27 cellular contexts compared by ENCODE assay signal in the genomic region with DNA sequence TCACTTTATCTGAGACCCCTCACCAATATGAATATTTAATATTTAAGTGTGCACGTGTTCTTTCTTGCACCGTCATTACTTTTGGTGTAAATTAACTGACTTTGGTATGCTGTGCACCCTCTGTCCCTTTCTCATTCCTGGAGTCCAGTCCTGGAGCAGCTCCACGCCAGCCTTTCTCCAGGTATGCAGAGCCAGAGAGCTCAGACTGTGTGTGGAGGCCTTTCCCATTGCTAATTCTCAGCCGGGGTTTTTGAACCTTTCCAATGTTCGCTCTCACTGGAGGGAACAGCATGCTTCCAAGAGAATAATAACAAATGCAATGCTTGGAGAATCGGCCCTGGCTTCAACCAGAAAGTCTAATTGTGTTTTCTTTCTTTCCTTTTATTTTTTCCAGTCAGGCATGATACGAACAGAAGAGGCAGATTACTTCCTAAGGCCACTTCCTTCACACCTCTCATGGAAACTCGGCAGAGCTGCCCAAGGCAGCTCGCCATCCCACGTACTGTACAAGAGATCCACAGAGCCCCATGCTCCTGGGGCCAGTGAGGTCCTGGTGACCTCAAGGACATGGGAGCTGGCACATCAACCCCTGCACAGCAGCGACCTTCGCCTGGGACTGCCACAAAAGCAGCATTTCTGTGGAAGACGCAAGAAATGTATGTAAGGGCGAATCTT. TPM values are rescaled to one million over a fixed set of nuclear protein-coding genes. Genes with fewer than 3 reads are reported as not detected.
A peak's percentile ranks its signal among the peaks of the same experiment; 100 is the strongest.
DNase-seq lines count a peak whose midpoint lies in the region; ATAC-seq and TF ChIP-seq lines count a peak whose summit lies in the region.
"Had no signal": no experiment of that assay in that cellular context is flagged by ENCODE, and none has a peak within 500 bp of the region (broad histone marks: within the 10 kb centered on the region; RNA-seq: fewer than 3 reads in every experiment).

No MANE protein-coding gene starts in this region.

- TF ChIP-seq CTCF in WTC11 (IDR thresholded peaks at IDR 0.05): no peak
- no peak for TF ChIP-seq CTCF in esophagus muscularis mucosa (IDR thresholded peaks at IDR 0.05)

- no peak overlapping the region for H3K9ac ChIP-seq in mesendoderm (ENCODE audit: low read length)
- H3K9ac ChIP-seq: BLaER1 had no signal

- no peak overlapping the region for H3K4me2 ChIP-seq in mesendoderm (ENCODE audit: low read length)
- H3K4me2 ChIP-seq: BLaER1 had no signal

- H2BK5ac ChIP-seq in mesendoderm (ENCODE audit: low read length): peak overlapping the region; percentile 27

- no peak overlapping the region for H3K27ac ChIP-seq in esophagus muscularis mucosa (replicated peaks in 1 of 4)
- no peak overlapping the region for H3K27ac ChIP-seq in mesendoderm (ENCODE audit: low read depth, low read length)
- H3K27ac ChIP-seq: 22Rv1, BLaER1 had no signal

- H2AK5ac ChIP-seq in mesendoderm (ENCODE audit: low read length): no peak overlapping the region

- H3K36me3 ChIP-seq in esophagus muscularis mucosa: no peaks in the 10 kb centered on the region
- H3K36me3 ChIP-seq in mesendoderm (ENCODE audit: control insufficient read depth, insufficient read depth, low read length): no peaks in the 10 kb centered on the region
- H3K36me3 ChIP-seq: BLaER1 had no signal

- ATAC-seq in WTC11 (peak; percentile 5; the same call in 1 of the 2 replicates), esophagus mucosa (no peak), GM18873 (IDR thresholded peaks at IDR 0.05; ENCODE audit: low FRiP score, unreplicated experiment) (no peak)
- ATAC-seq: Right ventricle myocardium inferior had no signal

- H3K27me3 Mint-ChIP-seq in WTC11 (ENCODE audit: low read depth): no peaks in the 10 kb centered on the region

- H3K23ac ChIP-seq in mesendoderm (ENCODE audit: low read length): no peak overlapping the region

- DNase-seq in G401 (ENCODE audit: low spot score): peak; percentile 68
- DNase-seq in WTC11 (ENCODE audit: low spot score): no peak
- DNase-seq in esophagus muscularis mucosa (ENCODE audit: extremely low spot score): peak; percentile 68
- peak; percentile 35 for DNase-seq in mesendoderm
- no peak for DNase-seq in Kasumi-1 (lab: John Stamatoyannopoulos, UW)
- DNase-seq in GF-D8 (lab: John Stamatoyannopoulos, UW): no peak
- DNase-seq: ACHN; Caco-2; CD4-positive, alpha-beta memory T cell; DMS 273 treated with DMSO at 0.1 percent for 48 hours; DMS79 treated with DMSO at 0.1 percent for 48 hours; HFFc6; KG1; NCI-H1105; NCI-H146; NCI-H2029 treated with DMSO at 0.1 percent for 48 hours; NCI-H2171; NCI-H345; NCI-H524; NCI-H82 had no signal

- peak overlapping the region; percentile 100 for H3K27ac Mint-ChIP-seq in WTC11
- H3K27ac Mint-ChIP-seq: CD4-positive, alpha-beta memory T cell; HFFc6 had no signal

- POLR2A ChIA-PET in WTC11 (lab: Charles Lee): no interaction called here

- no peak overlapping the region for H4K8ac ChIP-seq in mesendoderm (ENCODE audit: low read depth, low read length)

- intact Hi-C loops in esophagus muscularis mucosa (cut with DNase I): no loop called here

- no peaks in the 10 kb centered on the region for H3K79me1 ChIP-seq in mesendoderm (ENCODE audit: low read length)

- H2BK120ac ChIP-seq in mesendoderm (ENCODE audit: low read depth, low read length): peak overlapping the region; percentile 19

- CTCF ChIA-PET in WTC11 (lab: Charles Lee): interaction anchor here (0.6 kb wide), 1 partner anchor 240 kb away, joined by 3 read pairs; no protein-coding TSS in a partner anchor

- no peak overlapping the region for H2BK15ac ChIP-seq in mesendoderm (replicated peaks; ENCODE audit: low read depth)

- 50% methylated on average over 14 of the region's 14 CpGs for WGBS in esophagus muscularis mucosa
- WGBS in mesendoderm (ENCODE audit: extremely low coverage, insufficient coverage, low lambda C conversion rate): no CpG with 5 or more reads among the region's 14 CpGs

- H3K56ac ChIP-seq in mesendoderm (ENCODE audit: low read length): peak overlapping the region; percentile 58

- H3K18ac ChIP-seq in mesendoderm (ENCODE audit: low read length): peak overlapping the region; percentile 76

- H3K4me3 Mint-ChIP-seq in WTC11: peak overlapping the region; percentile 25
- H3K4me3 Mint-ChIP-seq: CD4-positive, alpha-beta memory T cell; HFFc6 had no signal

- H3K4ac ChIP-seq in mesendoderm (ENCODE audit: low read depth, low read length): no peak overlapping the region

- H3K4me3 ChIP-seq in esophagus muscularis mucosa (no peak overlapping the region), mesendoderm (ENCODE audit: low read length) (no peak overlapping the region)
- H3K4me3 ChIP-seq: BLaER1, SJSA1 had no signal

- H3K27me3 ChIP-seq in esophagus muscularis mucosa: peaks cover 0 to 14% (median 0%) of the 10 kb centered on the region in 4 donors
- H3K27me3 ChIP-seq in mesendoderm (ENCODE audit: insufficient read depth, low read length, poor library complexity): no peaks in the 10 kb centered on the region
- H3K27me3 ChIP-seq: BLaER1, SJSA1 had no signal

- peaks cover 91% of the 10 kb centered on the region for H3K4me1 Mint-ChIP-seq in WTC11

- in situ Hi-C loops in G401 (cut with HindIII; ENCODE audit: low sequenced_read_pairs): no loop called here

- no peak overlapping the region for H4K5ac ChIP-seq in mesendoderm (ENCODE audit: low read length)

- H3K4me1 ChIP-seq in esophagus muscularis mucosa: no peaks in the 10 kb centered on the region
- H3K4me1 ChIP-seq in mesendoderm (ENCODE audit: control insufficient read depth, low read depth, low read length): peaks cover 14% of the 10 kb centered on the region

- no peaks in the 10 kb centered on the region for H3K79me2 ChIP-seq in mesendoderm (ENCODE audit: control insufficient read depth, insufficient read depth, low read length)

- H3K36me3 Mint-ChIP-seq in WTC11: peaks cover 16% of the 10 kb centered on the region; the same call in 1 of the 2 replicates
- H3K36me3 Mint-ChIP-seq: CD4-positive, alpha-beta memory T cell had no signal

- no peaks in the 10 kb centered on the region for H3K9me3 Mint-ChIP-seq in WTC11

- H3K9me3 ChIP-seq in esophagus muscularis mucosa: no peaks in the 10 kb centered on the region
- H3K9me3 ChIP-seq: BLaER1, Caco-2, SJSA1 had no signal

- TF ChIP-seq POLR2A in esophagus muscularis mucosa (IDR thresholded peaks at IDR 0.05; ENCODE audit: low read depth): no peak

- no peak for TF ChIP-seq EP300 in esophagus muscularis mucosa (IDR thresholded peaks at IDR 0.05)

TF ChIP-seq in WTC11, 78 proteins besides CTCF, POLR2A, EP300 and RAD21 (continues in another document):
- TF ChIP-seq, protein P1, sequence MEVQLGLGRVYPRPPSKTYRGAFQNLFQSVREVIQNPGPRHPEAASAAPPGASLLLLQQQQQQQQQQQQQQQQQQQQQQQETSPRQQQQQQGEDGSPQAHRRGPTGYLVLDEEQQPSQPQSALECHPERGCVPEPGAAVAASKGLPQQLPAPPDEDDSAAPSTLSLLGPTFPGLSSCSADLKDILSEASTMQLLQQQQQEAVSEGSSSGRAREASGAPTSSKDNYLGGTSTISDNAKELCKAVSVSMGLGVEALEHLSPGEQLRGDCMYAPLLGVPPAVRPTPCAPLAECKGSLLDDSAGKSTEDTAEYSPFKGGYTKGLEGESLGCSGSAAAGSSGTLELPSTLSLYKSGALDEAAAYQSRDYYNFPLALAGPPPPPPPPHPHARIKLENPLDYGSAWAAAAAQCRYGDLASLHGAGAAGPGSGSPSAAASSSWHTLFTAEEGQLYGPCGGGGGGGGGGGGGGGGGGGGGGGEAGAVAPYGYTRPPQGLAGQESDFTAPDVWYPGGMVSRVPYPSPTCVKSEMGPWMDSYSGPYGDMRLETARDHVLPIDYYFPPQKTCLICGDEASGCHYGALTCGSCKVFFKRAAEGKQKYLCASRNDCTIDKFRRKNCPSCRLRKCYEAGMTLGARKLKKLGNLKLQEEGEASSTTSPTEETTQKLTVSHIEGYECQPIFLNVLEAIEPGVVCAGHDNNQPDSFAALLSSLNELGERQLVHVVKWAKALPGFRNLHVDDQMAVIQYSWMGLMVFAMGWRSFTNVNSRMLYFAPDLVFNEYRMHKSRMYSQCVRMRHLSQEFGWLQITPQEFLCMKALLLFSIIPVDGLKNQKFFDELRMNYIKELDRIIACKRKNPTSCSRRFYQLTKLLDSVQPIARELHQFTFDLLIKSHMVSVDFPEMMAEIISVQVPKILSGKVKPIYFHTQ (CRISPR knock-in tag; IDR thresholded peaks at IDR 0.05): no peak
- TF ChIP-seq NR2C2 (CRISPR knock-in tag; IDR thresholded peaks at IDR 0.05) (no peak), KAT7 (CRISPR knock-in tag; IDR thresholded peaks at IDR 0.05; ENCODE audit: borderline replicate concordance) (no peak)
- TF ChIP-seq, protein P2, sequence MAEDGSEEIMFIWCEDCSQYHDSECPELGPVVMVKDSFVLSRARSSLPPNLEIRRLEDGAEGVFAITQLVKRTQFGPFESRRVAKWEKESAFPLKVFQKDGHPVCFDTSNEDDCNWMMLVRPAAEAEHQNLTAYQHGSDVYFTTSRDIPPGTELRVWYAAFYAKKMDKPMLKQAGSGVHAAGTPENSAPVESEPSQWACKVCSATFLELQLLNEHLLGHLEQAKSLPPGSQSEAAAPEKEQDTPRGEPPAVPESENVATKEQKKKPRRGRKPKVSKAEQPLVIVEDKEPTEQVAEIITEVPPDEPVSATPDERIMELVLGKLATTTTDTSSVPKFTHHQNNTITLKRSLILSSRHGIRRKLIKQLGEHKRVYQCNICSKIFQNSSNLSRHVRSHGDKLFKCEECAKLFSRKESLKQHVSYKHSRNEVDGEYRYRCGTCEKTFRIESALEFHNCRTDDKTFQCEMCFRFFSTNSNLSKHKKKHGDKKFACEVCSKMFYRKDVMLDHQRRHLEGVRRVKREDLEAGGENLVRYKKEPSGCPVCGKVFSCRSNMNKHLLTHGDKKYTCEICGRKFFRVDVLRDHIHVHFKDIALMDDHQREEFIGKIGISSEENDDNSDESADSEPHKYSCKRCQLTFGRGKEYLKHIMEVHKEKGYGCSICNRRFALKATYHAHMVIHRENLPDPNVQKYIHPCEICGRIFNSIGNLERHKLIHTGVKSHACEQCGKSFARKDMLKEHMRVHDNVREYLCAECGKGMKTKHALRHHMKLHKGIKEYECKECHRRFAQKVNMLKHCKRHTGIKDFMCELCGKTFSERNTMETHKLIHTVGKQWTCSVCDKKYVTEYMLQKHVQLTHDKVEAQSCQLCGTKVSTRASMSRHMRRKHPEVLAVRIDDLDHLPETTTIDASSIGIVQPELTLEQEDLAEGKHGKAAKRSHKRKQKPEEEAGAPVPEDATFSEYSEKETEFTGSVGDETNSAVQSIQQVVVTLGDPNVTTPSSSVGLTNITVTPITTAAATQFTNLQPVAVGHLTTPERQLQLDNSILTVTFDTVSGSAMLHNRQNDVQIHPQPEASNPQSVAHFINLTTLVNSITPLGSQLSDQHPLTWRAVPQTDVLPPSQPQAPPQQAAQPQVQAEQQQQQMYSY (CRISPR knock-in tag; IDR thresholded peaks at IDR 0.05): peak; percentile 85

RNA-seq across cellular contexts. Expression of a gene that starts 41.7 kb away (rescaled TPM):
- not detected in 2 replicates for total RNA-seq in G401 (2014; rRNA removed; shearing (Covaris generic))
- total RNA-seq in WTC11 (2021): 30.1 to 34.6 TPM (median 30.7 TPM) in 3 replicates
- 1 to 10 TPM in 1 of 4 donors, under 1 TPM in 2, not detected in 1; 0.42 to 1.1 (median 0.50) TPM for total RNA-seq in esophagus muscularis mucosa
- polyA plus RNA-seq in mesendoderm (2013, experiment 1 of 2): 5.5 TPM
- 5.8 TPM for polyA plus RNA-seq in mesendoderm (2013, experiment 2 of 2)
- not detected for total RNA-seq in esophagus mucosa
- total RNA-seq: CD4-positive, alpha-beta memory T cell; OCI-LY7; Right ventricle myocardium inferior had no signal
- polyA plus RNA-seq: CD4-positive, alpha-beta memory T cell had no signal

Comparison
In these comparisons a context has a peak if more than half of its experiments do, and no peak if none do; other contexts are left out.
1. DNase-seq: peak in G401 (single experiment), esophagus muscularis mucosa (single experiment) and mesendoderm (single experiment); none in WTC11 (single experiment), Kasumi-1 (0 of 2) and GF-D8 (single experiment).
2. RNA of a gene that starts 41.7 kb away (total RNA-seq): 30.1 to 34.6 TPM in WTC11; 0.42 to 1.1 TPM in esophagus muscularis mucosa, not detected in G401 and not detected in esophagus mucosa (single experiment); every median in the first group is over 10 times any median in the second.